Comparison of ENCODE assay signal across 35 cellular contexts in the genomic region with DNA sequence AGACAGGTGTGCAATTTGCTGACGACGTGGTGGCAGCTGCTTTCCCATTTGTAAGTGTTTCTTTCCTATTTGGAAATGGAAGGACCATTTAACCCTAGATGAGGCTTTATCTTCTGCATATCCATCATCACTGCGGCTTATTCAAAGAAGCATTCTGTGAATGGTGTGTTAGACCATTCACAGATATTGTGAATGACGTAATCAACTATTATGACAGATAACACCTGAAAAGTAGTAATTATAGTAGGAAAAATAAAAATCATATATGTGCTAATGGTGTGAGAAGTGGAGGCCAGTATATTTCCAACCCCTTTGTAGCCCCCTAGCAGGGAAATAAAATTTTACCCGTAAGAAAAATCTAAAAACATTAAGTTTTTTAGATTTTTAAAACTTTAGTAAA.
"Had no signal": no experiment of that assay in that cellular context is flagged by ENCODE, and none has a peak within 500 bp of the region (broad histone marks: within the 10 kb centered on the region; RNA-seq: fewer than 3 reads in every experiment).

No MANE protein-coding gene starts in this region.

- H3K36me3 ChIP-seq: ascending aorta, cardiac muscle cell had no signal

- H3K27me3 Mint-ChIP-seq: activated B cell treated with CpG ODN at 0.5 μM for 24 hours; activated naive CD4-positive, alpha-beta T cell treated with anti-CD3 and anti-CD28 coated beads, Interleukin-2, amount 10 ng/mL, durations not matched to agents 7 days and 5 days; brain had no signal

- H3K36me3 Mint-ChIP-seq: activated CD8-positive, alpha-beta memory T cell treated with anti-CD3 and anti-CD28 coated beads, Interleukin-2, amount 10 ng/mL, durations not matched to agents 7 days and 5 days; activated naive CD4-positive, alpha-beta T cell treated with anti-CD3 and anti-CD28 coated beads, Interleukin-2, amount 10 ng/mL, durations not matched to agents 7 days and 5 days; activated naive CD4-positive, alpha-beta T cell treated with anti-CD3 and anti-CD28 coated beads, Interleukin-2, amount 50 U/mL, for 24 hours; activated naive CD8-positive, alpha-beta T cell; activated naive CD8-positive, alpha-beta T cell treated with anti-CD3 and anti-CD28 coated beads, Interleukin-2, amount 10 ng/mL, durations not matched to agents 7 days and 5 days; brain had no signal

- H3K27me3 ChIP-seq: ascending aorta, cardiac muscle cell had no signal

- ATAC-seq: activated CD4-positive, alpha-beta T cell treated with anti-CD3 and anti-CD28 coated beads for 36 hours; activated CD8-positive, alpha-beta memory T cell treated with anti-CD3 and anti-CD28 coated beads, Interleukin-2, amount 10 ng/mL, durations not matched to agents 7 days and 5 days; activated CD8-positive, alpha-beta T cell treated with anti-CD3 and anti-CD28 coated beads, Interleukin-2, amount 10 ng/mL, durations not matched to agents 7 days and 5 days; activated naive CD8-positive, alpha-beta T cell treated with anti-CD3 and anti-CD28 coated beads, Interleukin-2, amount 50 U/mL, for 24 hours had no signal

- H3K9me3 Mint-ChIP-seq: activated B cell treated with CpG ODN at 0.5 μM for 24 hours; activated CD4-positive, alpha-beta memory T cell treated with anti-CD3 and anti-CD28 coated beads, Interleukin-2, amount 10 ng/mL, durations not matched to agents 7 days and 5 days; activated CD4-positive, alpha-beta T cell treated with anti-CD3 and anti-CD28 coated beads, Interleukin-2, amount 10 ng/mL, durations not matched to agents 7 days and 5 days; activated naive CD4-positive, alpha-beta T cell treated with anti-CD3 and anti-CD28 coated beads, Interleukin-2, amount 10 ng/mL, durations not matched to agents 7 days and 5 days; activated naive CD4-positive, alpha-beta T cell treated with anti-CD3 and anti-CD28 coated beads, Interleukin-2, amount 50 U/mL, for 24 hours; activated naive CD8-positive, alpha-beta T cell treated with anti-CD3 and anti-CD28 coated beads, Interleukin-2, amount 10 ng/mL, durations not matched to agents 7 days and 5 days; activated naive CD8-positive, alpha-beta T cell treated with anti-CD3 and anti-CD28 coated beads, Interleukin-2, amount 50 U/mL, for 24 hours; activated T-cell treated with anti-CD3 and anti-CD28 coated beads, Interleukin-2, amount 50 U/mL, for 24 hours; activated T-helper 2 cell treated with anti-CD3 and anti-CD28 coated beads, Interferon-gamma antibody, Interleukin-2, Interleukin-4, amounts not matched to agents 10 μg/mL and 5 μg/mL and 100 μg/mL, durations not matched to agents 14 hours and 24 hours and 36 hours; brain; central memory CD8-positive, alpha-beta T cell; T-helper 1 cell treated with Interleukin-12 subunit alpha and Interleukin-12 subunit beta and Interleukin-4 antibody, amounts not matched to agents 30 μg/mL and 1 μg/mL, for 36 hours; T-helper 2 cell treated with Interferon-gamma antibody and Interleukin-4, amounts not matched to agents 5 μg/mL and 100 μg/mL, for 36 hours had no signal

- H3K9me3 ChIP-seq: ascending aorta had no signal

- H3K27ac Mint-ChIP-seq: activated B cell treated with CpG ODN at 0.5 μM for 24 hours; activated CD4-positive, alpha-beta memory T cell treated with anti-CD3 and anti-CD28 coated beads, Interleukin-2, amount 10 ng/mL, durations not matched to agents 7 days and 5 days; activated CD4-positive, alpha-beta T cell treated with anti-CD3 and anti-CD28 coated beads for 36 hours; activated CD4-positive, alpha-beta T cell treated with anti-CD3 and anti-CD28 coated beads, Interleukin-2, amount 10 ng/mL, durations not matched to agents 7 days and 5 days; activated CD8-positive, alpha-beta memory T cell treated with anti-CD3 and anti-CD28 coated beads, Interleukin-2, amount 10 ng/mL, durations not matched to agents 7 days and 5 days; activated CD8-positive, alpha-beta T cell treated with anti-CD3 and anti-CD28 coated beads, Interleukin-2, amount 10 ng/mL, durations not matched to agents 7 days and 5 days; activated naive CD4-positive, alpha-beta T cell treated with anti-CD3 and anti-CD28 coated beads, Interleukin-2, amount 10 ng/mL, durations not matched to agents 7 days and 5 days; activated naive CD4-positive, alpha-beta T cell treated with anti-CD3 and anti-CD28 coated beads, Interleukin-2, amount 50 U/mL, for 24 hours; activated naive CD8-positive, alpha-beta T cell; activated naive CD8-positive, alpha-beta T cell treated with anti-CD3 and anti-CD28 coated beads, Interleukin-2, amount 10 ng/mL, durations not matched to agents 7 days and 5 days; activated naive CD8-positive, alpha-beta T cell treated with anti-CD3 and anti-CD28 coated beads, Interleukin-2, amount 50 U/mL, for 24 hours; activated T-cell treated with anti-CD3 and anti-CD28 coated beads, Interleukin-2, amount 50 U/mL, for 24 hours; activated T-helper 2 cell treated with anti-CD3 and anti-CD28 coated beads, Interferon-gamma antibody, Interleukin-2, Interleukin-4, amounts not matched to agents 10 μg/mL and 5 μg/mL and 100 μg/mL, durations not matched to agents 14 hours and 24 hours and 36 hours; brain; T-helper 1 cell treated with Interleukin-12 subunit alpha and Interleukin-12 subunit beta and Interleukin-4 antibody, amounts not matched to agents 30 μg/mL and 1 μg/mL, for 36 hours; T-helper 2 cell treated with Interferon-gamma antibody and Interleukin-4, amounts not matched to agents 5 μg/mL and 100 μg/mL, for 36 hours had no signal

- H3K4me3 ChIP-seq: ascending aorta, cardiac muscle cell had no signal

- H3K4me1 ChIP-seq: ascending aorta had no signal

- DNase-seq: activated B cell treated with CpG ODN at 0.5 μM for 24 hours; activated CD4-positive, alpha-beta memory T cell treated with anti-CD3 and anti-CD28 coated beads, Interleukin-2, amount 10 ng/mL, durations not matched to agents 7 days and 5 days; activated CD4-positive, alpha-beta T cell treated with anti-CD3 and anti-CD28 coated beads for 1 hour; activated CD4-positive, alpha-beta T cell treated with anti-CD3 and anti-CD28 coated beads for 36 hours; activated CD4-positive, alpha-beta T cell treated with anti-CD3 and anti-CD28 coated beads for 48 hours; activated CD4-positive, alpha-beta T cell treated with anti-CD3 and anti-CD28 coated beads, Interleukin-2, amount 10 ng/mL, durations not matched to agents 7 days and 5 days; activated CD4-positive, alpha-beta T cell treated with anti-CD3 and anti-CD28 coated beads, Interleukin-2, amount 50 U/mL, for 48 hours; activated CD8-positive, alpha-beta memory T cell treated with anti-CD3 and anti-CD28 coated beads for 24 hours; activated CD8-positive, alpha-beta memory T cell treated with anti-CD3 and anti-CD28 coated beads, Interleukin-2, amount 10 ng/mL, durations not matched to agents 7 days and 5 days; activated CD8-positive, alpha-beta memory T cell treated with anti-CD3 and anti-CD28 coated beads, Interleukin-2, amount 50 U/mL, for 48 hours; activated CD8-positive, alpha-beta T cell treated with anti-CD3 and anti-CD28 coated beads, Interleukin-2, amount 10 ng/mL, durations not matched to agents 7 days and 5 days; activated effector memory CD4-positive, alpha-beta T cell treated with Interleukin-2 at 50 U/mL for 16 hours; activated gamma-delta T cell; activated naive CD4-positive, alpha-beta T cell treated with anti-CD3 and anti-CD28 coated beads, Interleukin-2, amount 10 ng/mL, durations not matched to agents 7 days and 5 days; activated naive CD4-positive, alpha-beta T cell treated with Interleukin-2 at 50 U/mL for 16 hours; activated naive CD8-positive, alpha-beta T cell treated with anti-CD3 and anti-CD28 coated beads, Interleukin-2, amount 10 ng/mL, durations not matched to agents 7 days and 5 days; activated naive CD8-positive, alpha-beta T cell treated with anti-CD3 and anti-CD28 coated beads, Interleukin-2, amount 50 U/mL, for 24 hours; activated T-cell treated with anti-CD3 and anti-CD28 coated beads, Interleukin-2, amount 50 U/mL, for 24 hours; activated T-cell treated with anti-CD3 and anti-CD28 coated beads, Interleukin-2, amount 50 U/mL, for 48 hours; amygdala; anterior cingulate cortex; caudate nucleus; cerebellar nuclear complex; T-helper 2 cell; T-helper 9 cell had no signal

- H3K27ac ChIP-seq: ascending aorta, cardiac muscle cell, VCaP had no signal

- H3K4me1 Mint-ChIP-seq: activated B cell treated with CpG ODN at 0.5 μM for 24 hours; activated CD4-positive, alpha-beta memory T cell treated with anti-CD3 and anti-CD28 coated beads, Interleukin-2, amount 10 ng/mL, durations not matched to agents 7 days and 5 days; activated CD4-positive, alpha-beta T cell treated with anti-CD3 and anti-CD28 coated beads for 36 hours; activated CD4-positive, alpha-beta T cell treated with anti-CD3 and anti-CD28 coated beads, Interleukin-2, amount 10 ng/mL, durations not matched to agents 7 days and 5 days; activated CD8-positive, alpha-beta memory T cell treated with anti-CD3 and anti-CD28 coated beads, Interleukin-2, amount 10 ng/mL, durations not matched to agents 7 days and 5 days; activated naive CD4-positive, alpha-beta T cell treated with anti-CD3 and anti-CD28 coated beads, Interleukin-2, amount 10 ng/mL, durations not matched to agents 7 days and 5 days; activated naive CD4-positive, alpha-beta T cell treated with anti-CD3 and anti-CD28 coated beads, Interleukin-2, amount 50 U/mL, for 24 hours; activated naive CD8-positive, alpha-beta T cell treated with anti-CD3 and anti-CD28 coated beads, Interleukin-2, amount 10 ng/mL, durations not matched to agents 7 days and 5 days; activated naive CD8-positive, alpha-beta T cell treated with anti-CD3 and anti-CD28 coated beads, Interleukin-2, amount 50 U/mL, for 24 hours; central memory CD8-positive, alpha-beta T cell had no signal

- H3K4me3 Mint-ChIP-seq: activated B cell treated with CpG ODN at 0.5 μM for 24 hours; activated CD4-positive, alpha-beta memory T cell treated with anti-CD3 and anti-CD28 coated beads, Interleukin-2, amount 10 ng/mL, durations not matched to agents 7 days and 5 days; activated CD4-positive, alpha-beta T cell treated with anti-CD3 and anti-CD28 coated beads for 36 hours; activated CD4-positive, alpha-beta T cell treated with anti-CD3 and anti-CD28 coated beads, Interleukin-2, amount 10 ng/mL, durations not matched to agents 7 days and 5 days; activated CD8-positive, alpha-beta memory T cell treated with anti-CD3 and anti-CD28 coated beads, Interleukin-2, amount 10 ng/mL, durations not matched to agents 7 days and 5 days; activated CD8-positive, alpha-beta T cell treated with anti-CD3 and anti-CD28 coated beads, Interleukin-2, amount 10 ng/mL, durations not matched to agents 7 days and 5 days; activated naive CD4-positive, alpha-beta T cell treated with anti-CD3 and anti-CD28 coated beads, Interleukin-2, amount 10 ng/mL, durations not matched to agents 7 days and 5 days; activated naive CD4-positive, alpha-beta T cell treated with anti-CD3 and anti-CD28 coated beads, Interleukin-2, amount 50 U/mL, for 24 hours; activated naive CD8-positive, alpha-beta T cell; activated naive CD8-positive, alpha-beta T cell treated with anti-CD3 and anti-CD28 coated beads, Interleukin-2, amount 10 ng/mL, durations not matched to agents 7 days and 5 days; activated naive CD8-positive, alpha-beta T cell treated with anti-CD3 and anti-CD28 coated beads, Interleukin-2, amount 50 U/mL, for 24 hours; activated T-cell treated with anti-CD3 and anti-CD28 coated beads, Interleukin-2, amount 50 U/mL, for 24 hours; brain; central memory CD8-positive, alpha-beta T cell; T-helper 1 cell treated with Interleukin-12 subunit alpha and Interleukin-12 subunit beta and Interleukin-4 antibody, amounts not matched to agents 30 μg/mL and 1 μg/mL, for 36 hours; T-helper 2 cell treated with Interferon-gamma antibody and Interleukin-4, amounts not matched to agents 5 μg/mL and 100 μg/mL, for 36 hours had no signal
